ENCODE assay signal across 1 cellular context in genomic region chr1:161017756-161018630, GRCh38.
TF ChIP-seq lines count a peak whose summit lies in the region.

No MANE protein-coding gene starts in this region.

TF ChIP-seq in HepG2, 621 proteins besides CTCF, POLR2A, EP300 and RAD21:
- peak; percentile 2; the same call in 1 of the 2 replicates for TF ChIP-seq SAP130 (CRISPR knock-in tag; IDR thresholded peaks at IDR 0.05; ENCODE audit: low read depth)
- peak; percentile 33 for TF ChIP-seq TEAD3 (CRISPR knock-in tag; optimal IDR thresholded peaks at IDR 0.05; ENCODE audit: borderline replicate concordance)
- no peak for TF ChIP-seq ZNF3 (CRISPR knock-in tag; IDR thresholded peaks at IDR 0.05)
- no peak for TF ChIP-seq ZBTB39 (CRISPR knock-in tag; IDR thresholded peaks at IDR 0.05)
- TF ChIP-seq ZNF772 (CRISPR knock-in tag; IDR thresholded peaks at IDR 0.05) = no peak
- TF ChIP-seq GTF3A (CRISPR knock-in tag; conservative IDR thresholded peaks at IDR 0.05) = no peak
- TF ChIP-seq, protein P1, sequence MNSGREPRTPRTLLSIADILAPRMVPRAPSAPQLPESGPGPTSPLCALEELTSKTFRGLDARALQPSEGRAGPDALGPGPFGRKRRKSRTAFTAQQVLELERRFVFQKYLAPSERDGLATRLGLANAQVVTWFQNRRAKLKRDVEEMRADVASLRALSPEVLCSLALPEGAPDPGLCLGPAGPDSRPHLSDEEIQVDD (CRISPR knock-in tag; IDR thresholded peaks at IDR 0.05; ENCODE audit: borderline replicate concordance) = no peak
- TF ChIP-seq ARNT (IDR thresholded peaks at IDR 0.05) = no peak
- TF ChIP-seq CC2D1A (CRISPR knock-in tag; IDR thresholded peaks at IDR 0.05) = no peak
- TF ChIP-seq ZNF589 (CRISPR knock-in tag; conservative IDR thresholded peaks at IDR 0.05) = no peak
